In genomic region chr15:78640527-78640839, GRCh38 we compare ENCODE assay signal across 8 cellular contexts. TPM values are rescaled to one million over a fixed set of nuclear protein-coding genes. Genes with fewer than 3 reads are reported as not detected.
DNase-seq lines count a peak whose midpoint lies in the region; ATAC-seq and TF ChIP-seq lines count a peak whose summit lies in the region.
"Had no signal": no experiment of that assay in that cellular context is flagged by ENCODE, and none has a peak within 500 bp of the region (broad histone marks: within the 10 kb centered on the region; RNA-seq: fewer than 3 reads in every experiment).

No MANE protein-coding gene starts in this region.

- H3K9me3 ChIP-seq in right cardiac atrium (ENCODE audit: control insufficient read depth, low read length) = no peaks in the 10 kb centered on the region
- H3K9me3 ChIP-seq in skeletal muscle satellite cell (replicated peaks; ENCODE audit: low read length) = no peaks in the 10 kb centered on the region

- H3K4me3 Mint-ChIP-seq in WTC11 = peak overlapping the region; percentile 71

- POLR2A ChIA-PET in WTC11 (lab: Charles Lee) = interaction anchor here (1.2 kb wide), 1 partner anchor 21 kb away, joined by 3 read pairs; no protein-coding TSS in a partner anchor

- no peaks in the 10 kb centered on the region for H3K9me3 Mint-ChIP-seq in WTC11

- H3K36me3 Mint-ChIP-seq in WTC11 = no peaks in the 10 kb centered on the region

- no peak for DNase-seq in H7
- DNase-seq in WTC11 (ENCODE audit: low spot score) = peak; percentile 30
- DNase-seq in right cardiac atrium = no peak
- DNase-seq in epidermal melanocyte (ENCODE audit: insufficient read length, low spot score) = no peak
- DNase-seq in middle frontal gyrus (ENCODE audit: extremely low spot score, low spot score) = no peak
- no peak for DNase-seq in AG08395 (ENCODE audit: low spot score)
- DNase-seq: SHP77 treated with DMSO at 0.1 percent for 48 hours had no signal

- H3K4me2 ChIP-seq in skeletal muscle satellite cell (ENCODE audit: low read length) = peak overlapping the region; percentile 76

- H3K36me3 ChIP-seq in H7 (replicated peaks; ENCODE audit: control insufficient read depth, insufficient read depth, low read length) (no peaks in the 10 kb centered on the region), skeletal muscle satellite cell (ENCODE audit: insufficient read depth, low read length) (no peaks in the 10 kb centered on the region)

- peaks cover 11% of the 10 kb centered on the region for H3K27me3 Mint-ChIP-seq in WTC11 (ENCODE audit: low read depth)

- CTCF ChIA-PET in WTC11 (lab: Charles Lee) = interaction anchor here (2.0 to 7.2 kb wide), 7 partner anchors 20 to 332 kb away, joined by 5 to 75 read pairs (median 26); partner anchors contain the start of gene CHRNA3

- no peak for TF ChIP-seq CTCF in WTC11 (IDR thresholded peaks at IDR 0.05)

- H3K9ac ChIP-seq in skeletal muscle satellite cell (ENCODE audit: low read depth, low read length) = no peak overlapping the region

- WGBS in right cardiac atrium = 31% methylated on average over 14 of the region's 14 CpGs

- peak overlapping the region; percentile 67 for H3K4me3 ChIP-seq in H7 (ENCODE audit: insufficient read depth, low read depth, low read length)
- peak overlapping the region; percentile 18 for H3K4me3 ChIP-seq in right cardiac atrium (ENCODE audit: low read length)
- H3K4me3 ChIP-seq in skeletal muscle satellite cell (ENCODE audit: low read length) = peak overlapping the region; percentile 51

- H3K4me1 ChIP-seq in right cardiac atrium (ENCODE audit: control insufficient read depth, insufficient read depth, low read length) = no peaks in the 10 kb centered on the region
- peaks cover 5% of the 10 kb centered on the region for H3K4me1 ChIP-seq in skeletal muscle satellite cell (ENCODE audit: control insufficient read depth, insufficient read depth, low read length)

- H3K4me1 Mint-ChIP-seq in WTC11 = peaks cover 19% of the 10 kb centered on the region

- H3K27ac ChIP-seq in right cardiac atrium (ENCODE audit: low read length) = no peak overlapping the region

- no peak overlapping the region for H3K27ac Mint-ChIP-seq in WTC11

- H3K27me3 ChIP-seq in H7 (ENCODE audit: control insufficient read depth, insufficient read depth, low read length) (peaks cover 7% of the 10 kb centered on the region), right cardiac atrium (ENCODE audit: control insufficient read depth, insufficient read depth) (no peaks in the 10 kb centered on the region), skeletal muscle satellite cell (ENCODE audit: control insufficient read depth, insufficient read depth, low read length) (peaks cover 41% of the 10 kb centered on the region)

- peak; percentile 7 for ATAC-seq in WTC11
- ATAC-seq in right cardiac atrium = peak; percentile 15 to 19

- intact Hi-C loops in right cardiac atrium (cut with DNase I) = loop anchor here in 1 of 4 donors (5.0 kb wide), 1 partner anchor 67 kb away; no protein-coding TSS in a partner anchor

TF ChIP-seq in WTC11, 78 proteins besides CTCF, POLR2A, EP300 and RAD21:
- 0 out of 2 replicates have a peak, but pooled peaks have one; percentile 16 for TF ChIP-seq TCF7 (CRISPR knock-in tag; IDR thresholded peaks at IDR 0.05; ENCODE audit: low read depth)
- TF ChIP-seq KAT7 (CRISPR knock-in tag; IDR thresholded peaks at IDR 0.05; ENCODE audit: borderline replicate concordance) = no peak
TF ChIP-seq in WTC11: peak in this region for 1.

RNA-seq across cellular contexts. Expression of gene CHRNB4, which starts 0.5 kb away (rescaled TPM):
- 2.7 and 4.3 TPM in 2 replicates for total RNA-seq in H7 (2014; rRNA removed; shearing (Covaris generic))
- total RNA-seq in WTC11 (2021) = 3.7 to 10.1 TPM (median 4.0 TPM) in 3 replicates
- not detected for total RNA-seq in right cardiac atrium
- polyA plus RNA-seq in right cardiac atrium = not detected
- total RNA-seq in skeletal muscle satellite cell (2012; rRNA removed) = not detected in 2 replicates

RNA-seq across cellular contexts. Expression of gene CHRNA3, which starts 19.7 kb away (rescaled TPM):
- total RNA-seq in H7 (2014; rRNA removed; shearing (Covaris generic)) = 2.6 and 4.4 TPM in 2 replicates
- total RNA-seq in WTC11 (2021) (2.2 to 4.4 TPM (median 3.2 TPM) in 3 replicates), right cardiac atrium (1 to 10 TPM in 2 of 4 donors, under 1 TPM in 1, not detected in 1; 0.86 to 1.3 (median 1.1) TPM)
- polyA plus RNA-seq in right cardiac atrium = 0.11 TPM
- total RNA-seq in skeletal muscle satellite cell (2012; rRNA removed) = not detected in 2 replicates
